In genomic region chr6:137970368-137970767, GRCh38 we compare ENCODE assay signal across 13 cellular contexts.
DNase-seq lines count a peak whose midpoint lies in the region; ATAC-seq and TF ChIP-seq lines count a peak whose summit lies in the region.
"Had no signal": no experiment of that assay in that cellular context is flagged by ENCODE, and none has a peak within 500 bp of the region (broad histone marks: within the 10 kb centered on the region; RNA-seq: fewer than 3 reads in every experiment).

No MANE protein-coding gene starts in this region.

- peak overlapping the region; percentile 46 for H3K4me3 Mint-ChIP-seq in activated CD4-positive, alpha-beta memory T cell treated with anti-CD3 and anti-CD28 coated beads for 36 hours
- no peak overlapping the region for H3K4me3 Mint-ChIP-seq in activated CD4-positive, alpha-beta memory T cell treated with anti-CD3 and anti-CD28 coated beads, Interleukin-2, amount 10 ng/mL, durations not matched to agents 7 days and 5 days
- no peak overlapping the region for H3K4me3 Mint-ChIP-seq in activated B cell treated with CpG ODN at 0.5 μM for 24 hours
- H3K4me3 Mint-ChIP-seq: nephron had no signal

- H3K27me3 Mint-ChIP-seq in activated CD4-positive, alpha-beta memory T cell treated with anti-CD3 and anti-CD28 coated beads for 36 hours: no peaks in the 10 kb centered on the region
- H3K27me3 Mint-ChIP-seq in activated CD4-positive, alpha-beta memory T cell treated with anti-CD3 and anti-CD28 coated beads, Interleukin-2, amount 10 ng/mL, durations not matched to agents 7 days and 5 days: no peaks in the 10 kb centered on the region
- H3K27me3 Mint-ChIP-seq in activated B cell treated with CpG ODN at 0.5 μM for 24 hours: no peaks in the 10 kb centered on the region

- peaks cover 58% of the 10 kb centered on the region for H3K4me1 Mint-ChIP-seq in activated CD4-positive, alpha-beta memory T cell treated with anti-CD3 and anti-CD28 coated beads for 36 hours (ENCODE audit: low read depth)
- H3K4me1 Mint-ChIP-seq in activated CD4-positive, alpha-beta memory T cell treated with anti-CD3 and anti-CD28 coated beads, Interleukin-2, amount 10 ng/mL, durations not matched to agents 7 days and 5 days: peaks cover 51% of the 10 kb centered on the region
- peaks cover 24% of the 10 kb centered on the region for H3K4me1 Mint-ChIP-seq in activated B cell treated with CpG ODN at 0.5 μM for 24 hours

- no peaks in the 10 kb centered on the region for H3K9me3 Mint-ChIP-seq in activated CD4-positive, alpha-beta memory T cell treated with anti-CD3 and anti-CD28 coated beads for 36 hours
- no peaks in the 10 kb centered on the region for H3K9me3 Mint-ChIP-seq in activated CD4-positive, alpha-beta memory T cell treated with anti-CD3 and anti-CD28 coated beads, Interleukin-2, amount 10 ng/mL, durations not matched to agents 7 days and 5 days
- H3K9me3 Mint-ChIP-seq in activated B cell treated with CpG ODN at 0.5 μM for 24 hours: no peaks in the 10 kb centered on the region
- H3K9me3 Mint-ChIP-seq: nephron had no signal

- intact Hi-C loops in activated CD4-positive, alpha-beta memory T cell treated with anti-CD3 and anti-CD28 coated beads for 36 hours (cut with micrococcal nuclease): loop anchor here (1.0 kb wide), 1 partner anchor 64 kb away; no protein-coding TSS in a partner anchor
- intact Hi-C loops in activated B cell treated with CpG ODN at 0.5 μM for 24 hours (cut with micrococcal nuclease): loop anchor here (10.0 kb wide), 1 partner anchor 896 kb away; no protein-coding TSS in a partner anchor

- peak overlapping the region; percentile 72 for H3K27ac Mint-ChIP-seq in activated CD4-positive, alpha-beta memory T cell treated with anti-CD3 and anti-CD28 coated beads for 36 hours
- H3K27ac Mint-ChIP-seq in activated CD4-positive, alpha-beta memory T cell treated with anti-CD3 and anti-CD28 coated beads, Interleukin-2, amount 10 ng/mL, durations not matched to agents 7 days and 5 days: no peak overlapping the region
- H3K27ac Mint-ChIP-seq in activated B cell treated with CpG ODN at 0.5 μM for 24 hours: no peak overlapping the region
- H3K27ac Mint-ChIP-seq: nephron had no signal

- POLR2A ChIA-PET in activated CD4-positive, alpha-beta memory T cell treated with anti-CD3 and anti-CD28 coated beads for 36 hours (lab: Charles Lee): interaction anchor here (0.8 kb wide), 1 partner anchor 98 kb away, joined by 3 read pairs; no protein-coding TSS in a partner anchor
- POLR2A ChIA-PET in activated CD4-positive, alpha-beta memory T cell treated with anti-CD3 and anti-CD28 coated beads, Interleukin-2, amount 10 ng/mL, durations not matched to agents 7 days and 5 days (lab: Charles Lee): no interaction called here
- POLR2A ChIA-PET in activated B cell treated with CpG ODN at 0.5 μM for 24 hours (lab: Charles Lee): interaction anchor here (1.5 kb wide), 1 partner anchor 97 kb away, joined by 3 read pairs; no protein-coding TSS in a partner anchor

- TF ChIP-seq CTCF in activated B cell treated with CpG ODN at 0.5 μM for 24 hours (IDR thresholded peaks at IDR 0.05): no peak

- ATAC-seq in HG02610 (IDR thresholded peaks at IDR 0.05; ENCODE audit: unreplicated experiment) (peak; percentile 57), activated B cell treated with CpG ODN at 0.5 μM for 24 hours (ENCODE audit: low read depth) (peak; percentile 64), GM21717 (IDR thresholded peaks at IDR 0.05; ENCODE audit: unreplicated experiment) (no peak)

- peak; percentile 71 for DNase-seq in activated CD4-positive, alpha-beta memory T cell treated with anti-CD3 and anti-CD28 coated beads for 36 hours
- no peak for DNase-seq in activated CD4-positive, alpha-beta memory T cell treated with anti-CD3 and anti-CD28 coated beads, Interleukin-2, amount 10 ng/mL, durations not matched to agents 7 days and 5 days
- DNase-seq in activated B cell treated with CpG ODN at 0.5 μM for 24 hours (no peak), SK-N-DZ (ENCODE audit: low spot score) (no peak), OCI-M1 (lab: John Stamatoyannopoulos, UW) (no peak)
- DNase-seq in stimulated activated CD8-positive, alpha-beta memory T cell treated with anti-CD3 and anti-CD28 coated beads, Interleukin-2, amount 100 ng/mL, for 48 hours (ENCODE audit: low read depth in 2 of 2): peak; percentile 18 to 34
- DNase-seq: ACHN; activated effector memory CD4-positive, alpha-beta T cell treated with anti-CD3 and anti-CD28 coated beads, Interleukin-2, amount 50 U/mL, for 16 hours; effector CD8-positive, alpha-beta T cell; GOT3 had no signal

- no peaks in the 10 kb centered on the region for H3K36me3 Mint-ChIP-seq in activated CD4-positive, alpha-beta memory T cell treated with anti-CD3 and anti-CD28 coated beads for 36 hours
- peaks cover 4% of the 10 kb centered on the region for H3K36me3 Mint-ChIP-seq in activated CD4-positive, alpha-beta memory T cell treated with anti-CD3 and anti-CD28 coated beads, Interleukin-2, amount 10 ng/mL, durations not matched to agents 7 days and 5 days (ENCODE audit: low read depth)
- no peaks in the 10 kb centered on the region for H3K36me3 Mint-ChIP-seq in activated B cell treated with CpG ODN at 0.5 μM for 24 hours (ENCODE audit: low read depth)

- CTCF ChIA-PET in activated CD4-positive, alpha-beta memory T cell treated with anti-CD3 and anti-CD28 coated beads for 36 hours (lab: Charles Lee): interaction anchor here (1.8 kb wide), 1 partner anchor 26 kb away, joined by 8 read pairs; no protein-coding TSS in a partner anchor
- CTCF ChIA-PET in activated CD4-positive, alpha-beta memory T cell treated with anti-CD3 and anti-CD28 coated beads, Interleukin-2, amount 10 ng/mL, durations not matched to agents 7 days and 5 days (lab: Charles Lee): interaction anchor here (1.5 to 1.7 kb wide), 2 partner anchors 26 to 103 kb away, joined by 6 read pairs; partner anchors contain the start of gene TNFAIP3
- CTCF ChIA-PET in activated B cell treated with CpG ODN at 0.5 μM for 24 hours (lab: Charles Lee): interaction anchor here (0.9 to 2.4 kb wide), 2 partner anchors 103 to 309 kb away, joined by 3 to 7 read pairs; partner anchors contain the start of gene TNFAIP3

Comparison
In these comparisons a context has a peak if more than half of its experiments do, and no peak if none do; other contexts are left out.
1. DNase-seq: peak in activated CD4-positive, alpha-beta memory T cell treated with anti-CD3 and anti-CD28 coated beads for 36 hours (single experiment) and stimulated activated CD8-positive, alpha-beta memory T cell treated with anti-CD3 and anti-CD28 coated beads, Interleukin-2, amount 100 ng/mL, for 48 hours (2 of 2); none in activated CD4-positive, alpha-beta memory T cell treated with anti-CD3 and anti-CD28 coated beads, Interleukin-2, amount 10 ng/mL, durations not matched to agents 7 days and 5 days (single experiment), activated B cell treated with CpG ODN at 0.5 μM for 24 hours (single experiment), SK-N-DZ (single experiment) and OCI-M1 (single experiment).